20 cellular contexts compared by ENCODE assay signal in genomic region chr12:87671757-87672156, GRCh38.
DNase-seq lines count a peak whose midpoint lies in the region; ATAC-seq and TF ChIP-seq lines count a peak whose summit lies in the region.
"Had no signal": no experiment of that assay in that cellular context is flagged by ENCODE, and none has a peak within 500 bp of the region (broad histone marks: within the 10 kb centered on the region; RNA-seq: fewer than 3 reads in every experiment).

No MANE protein-coding gene starts in this region.

- no peak overlapping the region for H3K27ac ChIP-seq in osteoblast (ENCODE audit: low read depth, low read length)
- H3K27ac ChIP-seq: C4-2B, SJCRH30 had no signal

- H3K4me1 ChIP-seq in osteoblast (ENCODE audit: insufficient read depth, low read length): no peaks in the 10 kb centered on the region
- H3K4me1 ChIP-seq: SJCRH30 had no signal

- no peaks in the 10 kb centered on the region for H4K20me1 ChIP-seq in osteoblast (ENCODE audit: insufficient read depth, low read length)

- H3K4me2 ChIP-seq in osteoblast (ENCODE audit: insufficient read depth, low read length): peak overlapping the region; percentile 2

- H3K9me3 ChIP-seq in MG63 (no peaks in the 10 kb centered on the region), osteoblast (ENCODE audit: low read depth, low read length) (no peaks in the 10 kb centered on the region)
- H3K9me3 ChIP-seq: HAP-1, SJCRH30 had no signal

- no peaks in the 10 kb centered on the region for H3K36me3 ChIP-seq in MG63
- no peaks in the 10 kb centered on the region for H3K36me3 ChIP-seq in osteoblast (ENCODE audit: insufficient read depth, low read length)
- H3K36me3 ChIP-seq: HAP-1, SJCRH30 had no signal

- H3K27me3 ChIP-seq in MG63: no peaks in the 10 kb centered on the region
- H3K27me3 ChIP-seq in osteoblast (ENCODE audit: insufficient read depth, low read length): no peaks in the 10 kb centered on the region
- H3K27me3 ChIP-seq: SJCRH30 had no signal

- TF ChIP-seq CTCF in osteoblast (IDR thresholded peaks at IDR 0.05; ENCODE audit: extremely low read depth, low read depth, low read length) (no peak), GM20000 (IDR thresholded peaks at IDR 0.05; ENCODE audit: extremely low read depth, missing control alignments) (no peak)

- DNase-seq in MG63 (no peak), amniotic epithelial cell (ENCODE audit: low read depth) (peak; percentile 36), osteoblast (ENCODE audit: insufficient read length, low spot score, missing footprints) (no peak), GM20000 (ENCODE audit: low spot score) (no peak), AG20443 (ENCODE audit: low spot score) (no peak), left colon (no peak)
- DNase-seq in activated effector memory CD4-positive, alpha-beta T cell treated with Interleukin-2 at 50 U/mL for 16 hours: no peak
- DNase-seq: AML-193, DMS 273 treated with DMSO at 0.1 percent for 48 hours, DND-41, GF-D8, NCI-H1417 treated with DMSO at 0.1 percent for 48 hours, NCI-H187 treated with DMSO at 0.1 percent for 48 hours, NCI-H345, NCI-H524 treated with DMSO at 0.1 percent for 48 hours, SJCRH30 had no signal

- H3K4me3 ChIP-seq in MG63: peak overlapping the region; percentile 9; the same call in 1 of the 2 replicates
- no peak overlapping the region for H3K4me3 ChIP-seq in osteoblast (ENCODE audit: insufficient read depth, low read length)
- H3K4me3 ChIP-seq: HAP-1, K562, SJCRH30 had no signal

- H2AFZ ChIP-seq in osteoblast (ENCODE audit: low read length): no peak overlapping the region

- ATAC-seq in GM18520 (IDR thresholded peaks at IDR 0.05; ENCODE audit: unreplicated experiment) (peak; percentile 58), left colon (no peak)
- ATAC-seq: K562 had no signal

- intact Hi-C loops in left colon (cut with DNase I, micrococcal nuclease): no loop called here

- no peaks in the 10 kb centered on the region for H3K79me2 ChIP-seq in osteoblast (ENCODE audit: insufficient read depth, low read length)
